35 cellular contexts compared by ENCODE assay signal in genomic region chr2:123043458-123043857, GRCh38.
DNase-seq lines count a peak whose midpoint lies in the region; ATAC-seq, FAIRE-seq and TF ChIP-seq lines count a peak whose summit lies in the region.
"Had no signal": no experiment of that assay in that cellular context is flagged by ENCODE, and none has a peak within 500 bp of the region (broad histone marks: within the 10 kb centered on the region; RNA-seq: fewer than 3 reads in every experiment).

No MANE protein-coding gene starts in this region.

- no peak overlapping the region for H2AK9ac ChIP-seq in IMR-90 (replicated peaks; ENCODE audit: low read depth, low read length, poor library complexity)

- H3K4me3 ChIP-seq in HepG2 (replicated peaks in 1 of 3; ENCODE audit: insufficient read depth in 1 of 3, low read depth in 2 of 3, low read length in 3 of 3) (no peak overlapping the region), right lobe of liver (no peak overlapping the region), IMR-90 (ENCODE audit: insufficient read depth, low read depth, low read length) (no peak overlapping the region), K562 (no peak overlapping the region), H1 (ENCODE audit: extremely low read depth in 1 of 4, insufficient read depth in 2 of 4, low read depth in 3 of 4, low read length in 4 of 4) (no peak overlapping the region), uterus (no peak overlapping the region)
- H3K4me3 ChIP-seq: A549; BLaER1; BLaER1 treated with 17β-estradiol and CSF1 and Interleukin-3, amounts not matched to agents 10 nM and 100 nM had no signal

- TF ChIP-seq RAD21 in HepG2 (CRISPR knock-in tag; IDR thresholded peaks at IDR 0.05), result no peak
- no peak for TF ChIP-seq RAD21 in IMR-90 (IDR thresholded peaks at IDR 0.05; ENCODE audit: low read length)
- TF ChIP-seq RAD21 in K562 (CRISPR knock-in tag; conservative IDR thresholded peaks at IDR 0.05 in 1 of 2, IDR thresholded peaks at IDR 0.05 in 1 of 2), result no peak
- no peak for TF ChIP-seq RAD21 in H1 (IDR thresholded peaks at IDR 0.05 in 1 of 2, conservative IDR thresholded peaks at IDR 0.05 in 1 of 2; ENCODE audit: low read depth in 2 of 2, low read length in 2 of 2)

- H3K27me3 ChIP-seq in HepG2 (ENCODE audit: control insufficient read depth in 1 of 2, insufficient read depth in 2 of 2, low read length in 2 of 2) (no peaks in the 10 kb centered on the region), right lobe of liver (no peaks in the 10 kb centered on the region), IMR-90 (ENCODE audit: control insufficient read depth, insufficient read depth, low read length) (no peaks in the 10 kb centered on the region), K562 (ENCODE audit: control insufficient read depth in 2 of 2, insufficient read depth in 2 of 2, low read length in 2 of 2) (no peaks in the 10 kb centered on the region), H1 (replicated peaks in 1 of 4; ENCODE audit: control insufficient read depth in 3 of 4, extremely low read depth in 1 of 4, insufficient read depth in 3 of 4, low read length in 3 of 4) (no peaks in the 10 kb centered on the region), uterus (no peaks in the 10 kb centered on the region)
- no peaks in the 10 kb centered on the region for H3K27me3 ChIP-seq in CD4-positive, alpha-beta T cell (ENCODE audit: control insufficient read depth, insufficient read depth, low read length)
- H3K27me3 ChIP-seq: BE2C; BLaER1; BLaER1 treated with 17β-estradiol and CSF1 and Interleukin-3, amounts not matched to agents 10 nM and 100 nM had no signal

- H2BK12ac ChIP-seq in H1 (ENCODE audit: low read depth, low read length), result no peak overlapping the region

- POLR2A ChIA-PET in HepG2 (lab: Yijun Ruan, JAX), result no interaction called here
- POLR2A ChIA-PET in IMR-90 (lab: Charles Lee; ENCODE audit: unreplicated experiment), result no interaction called here
- POLR2A ChIA-PET in K562 (lab: Yijun Ruan, JAX), result no interaction called here
- POLR2A ChIA-PET in H1 (lab: Charles Lee; ENCODE audit: partially characterized antibody), result no interaction called here
- POLR2A ChIA-PET in CD4-positive, alpha-beta T cell (lab: Charles Lee), result no interaction called here

- H3K23me2 ChIP-seq in H1 (ENCODE audit: low read depth, low read length), result no peaks in the 10 kb centered on the region

- in situ Hi-C loops in HepG2 (cut with HindIII; ENCODE audit: extremely low pct_ligation_motif_present, low pct_unique_long_range_greater_than_20kb) (no loop called here), IMR-90 (cut with MboI; ENCODE audit: low sequenced_read_pairs) (no loop called here), K562 (cut with MboI) (no loop called here)

- H3K4ac ChIP-seq in IMR-90 (ENCODE audit: low read depth, low read length), result no peak overlapping the region
- H3K4ac ChIP-seq in H1 (replicated peaks; ENCODE audit: insufficient read length, low read depth, low read length), result no peak overlapping the region

- H3K36me3 ChIP-seq in HepG2 (replicated peaks in 1 of 2; ENCODE audit: control insufficient read depth in 1 of 2, insufficient read depth in 2 of 2, low read length in 2 of 2) (no peaks in the 10 kb centered on the region), right lobe of liver (no peaks in the 10 kb centered on the region), IMR-90 (ENCODE audit: control insufficient read depth, insufficient read depth, low read length) (no peaks in the 10 kb centered on the region), K562 (ENCODE audit: control insufficient read depth, insufficient read depth, low read length) (no peaks in the 10 kb centered on the region), H1 (ENCODE audit: control insufficient read depth in 2 of 4, insufficient read depth in 4 of 4, low read length in 3 of 4) (no peaks in the 10 kb centered on the region), uterus (no peaks in the 10 kb centered on the region)
- H3K36me3 ChIP-seq: BE2C; BLaER1; BLaER1 treated with 17β-estradiol and CSF1 and Interleukin-3, amounts not matched to agents 10 nM and 100 nM had no signal

- DNase-seq in HepG2 (ENCODE audit: low spot score), result no peak
- no peak for DNase-seq in right lobe of liver
- DNase-seq in IMR-90, result no peak
- no peak for DNase-seq in K562 (ENCODE audit: extremely low read depth in 1 of 4, low spot score in 3 of 4)
- DNase-seq in H1 (ENCODE audit: low read depth in 1 of 2, low spot score in 2 of 2), result no peak
- no peak for DNase-seq in CD4-positive, alpha-beta T cell
- DNase-seq in uterus, result no peak
- DNase-seq: 8988T; ACHN; AML-193; BE2C; C1 segment of cervical spinal cord; Caco-2; Calu3; CD4-positive, alpha-beta memory T cell; CD4-positive, CD25-positive, alpha-beta regulatory T cell; CD8-positive, alpha-beta memory T cell; CD8-positive, alpha-beta T cell; COR-L47; DMS 273 treated with DMSO at 0.1 percent for 48 hours; DMS153; DMS53; DMS79; DMS79 treated with DMSO at 0.1 percent for 48 hours; DND-41; EL had no signal

- ATAC-seq in HepG2 (no peak), right lobe of liver (no peak), IMR-90 (ENCODE audit: low read depth) (no peak), K562 (no peak), esophagus mucosa (no peak)
- ATAC-seq in CD4-positive, alpha-beta T cell (ENCODE audit: poor library complexity), result no peak
- ATAC-seq: A549; CD8-positive, alpha-beta T cell had no signal

- BruUV-seq in HepG2 (replicated peaks; lab: Mats Ljungman, UMichigan), result no TSS peak
- BruUV-seq in IMR-90 (replicated peaks; lab: Mats Ljungman, UMichigan), result no TSS peak
- no TSS peak for BruUV-seq in K562 (replicated peaks; lab: Mats Ljungman, UMichigan)

- no peak overlapping the region for H2BK5ac ChIP-seq in IMR-90 (ENCODE audit: low read depth, low read length, poor library complexity, severe bottlenecking)
- H2BK5ac ChIP-seq in H1 (ENCODE audit: low read depth, low read length), result no peak overlapping the region

- dilution Hi-C loops in IMR-90 (cut with HindIII; ENCODE audit: low sequenced_read_pairs, unreplicated experiment), result no loop called here

- no peak overlapping the region for H3K27ac Mint-ChIP-seq in CD4-positive, alpha-beta T cell
- H3K27ac Mint-ChIP-seq: B cell; CD14-positive monocyte; CD4-positive, alpha-beta memory T cell; CD4-positive, CD25-positive, alpha-beta regulatory T cell; CD8-positive, alpha-beta memory T cell; CD8-positive, alpha-beta T cell had no signal

- H3K4me2 ChIP-seq in HepG2 (ENCODE audit: low read depth, low read length) (no peak overlapping the region), IMR-90 (ENCODE audit: low read depth, low read length) (no peak overlapping the region), K562 (ENCODE audit: insufficient read depth, low read length) (no peak overlapping the region), H1 (ENCODE audit: insufficient read depth in 1 of 2, low read depth in 2 of 2, low read length in 2 of 2) (no peak overlapping the region)
- H3K4me2 ChIP-seq: A549; BLaER1; BLaER1 treated with 17β-estradiol and CSF1 and Interleukin-3, amounts not matched to agents 10 nM and 100 nM had no signal

- H3K9me3 ChIP-seq in HepG2 (ENCODE audit: low read length) (peaks cover 70% of the 10 kb centered on the region), right lobe of liver (no peaks in the 10 kb centered on the region), IMR-90 (ENCODE audit: control insufficient read depth, insufficient read depth, low read length) (0 out of 2 replicates have a peak, but pooled peaks cover 3% of the 10 kb centered on the region), K562 (replicated peaks; ENCODE audit: control insufficient read depth, insufficient read depth, low read depth, low read length) (no peaks in the 10 kb centered on the region), H1 (ENCODE audit: insufficient read depth in 2 of 2, low read depth in 1 of 2, low read length in 1 of 2) (no peaks in the 10 kb centered on the region), uterus (no peaks in the 10 kb centered on the region)
- H3K9me3 ChIP-seq in CD4-positive, alpha-beta T cell (ENCODE audit: control insufficient read depth, low read length), result peaks cover 5% of the 10 kb centered on the region
- H3K9me3 ChIP-seq: BE2C; BLaER1; BLaER1 treated with 17β-estradiol and CSF1 and Interleukin-3, amounts not matched to agents 10 nM and 100 nM; Caco-2 had no signal

- 2% methylated on average over 1 of the region's 1 CpG for WGBS in HepG2 (ENCODE audit: low lambda C conversion rate)
- 83% methylated on average over 1 of the region's 1 CpG for WGBS in right lobe of liver (ENCODE audit: insufficient coverage, low coverage, low lambda C conversion rate, missing lambda C conversion rate)
- WGBS in IMR-90 (ENCODE audit: extremely low coverage in 2 of 2, insufficient read length in 1 of 2), 2 experiments, result no CpG with 5 or more reads among the region's 1 CpG
- WGBS in K562 (ENCODE audit: insufficient coverage, low coverage, missing lambda C conversion rate), result 21% methylated on average over 1 of the region's 1 CpG
- WGBS in H1 (ENCODE audit: extremely low coverage in 1 of 2, insufficient coverage in 1 of 2, insufficient read length in 1 of 2, insufficient replicate concordance in 2 of 2, low coverage in 1 of 2, low lambda C conversion rate in 2 of 2, missing lambda C conversion rate in 1 of 2), 2 experiments, result 100% methylated on average over 1 of the region's 1 CpG; no CpG with 5 or more reads in 1 of the 2 experiments

- H3K79me2 ChIP-seq in HepG2 (ENCODE audit: insufficient read depth, low read length), result no peaks in the 10 kb centered on the region
- no peaks in the 10 kb centered on the region for H3K79me2 ChIP-seq in K562 (ENCODE audit: control insufficient read depth, insufficient read depth, low read length)
- no peaks in the 10 kb centered on the region for H3K79me2 ChIP-seq in H1 (ENCODE audit: control insufficient read depth in 1 of 2, insufficient read depth in 2 of 2, low read length in 2 of 2)

- H3K36me3 Mint-ChIP-seq in CD4-positive, alpha-beta T cell (ENCODE audit: low read depth), result no peaks in the 10 kb centered on the region
- H3K36me3 Mint-ChIP-seq: CD14-positive monocyte; CD4-positive, alpha-beta memory T cell; CD4-positive, CD25-positive, alpha-beta regulatory T cell; CD8-positive, alpha-beta memory T cell; CD8-positive, alpha-beta T cell had no signal

- H4K8ac ChIP-seq in IMR-90 (ENCODE audit: low read depth in 2 of 2, low read length in 2 of 2) (no peak overlapping the region), H1 (ENCODE audit: extremely low read depth, insufficient read depth, low read length) (no peak overlapping the region)

- no peaks in the 10 kb centered on the region for H3K4me1 ChIP-seq in HepG2 (ENCODE audit: insufficient read depth, low read length)
- H3K4me1 ChIP-seq in right lobe of liver, result no peaks in the 10 kb centered on the region
- H3K4me1 ChIP-seq in IMR-90 (ENCODE audit: control insufficient read depth, insufficient read depth, low read length), result no peaks in the 10 kb centered on the region
- H3K4me1 ChIP-seq in K562 (replicated peaks in 1 of 2; ENCODE audit: control insufficient read depth in 2 of 2, insufficient read depth in 2 of 2, low read length in 2 of 2), result no peaks in the 10 kb centered on the region
- no peaks in the 10 kb centered on the region for H3K4me1 ChIP-seq in H1 (replicated peaks in 1 of 4; ENCODE audit: control insufficient read depth in 3 of 4, insufficient read depth in 4 of 4, low read length in 3 of 4)
- no peaks in the 10 kb centered on the region for H3K4me1 ChIP-seq in uterus
- H3K4me1 ChIP-seq: A549; BE2C; BLaER1; BLaER1 treated with 17β-estradiol and CSF1 and Interleukin-3, amounts not matched to agents 10 nM and 100 nM had no signal

- H2BK15ac ChIP-seq in IMR-90 (ENCODE audit: low read depth, low read length), result no peak overlapping the region
- no peak overlapping the region for H2BK15ac ChIP-seq in H1 (ENCODE audit: low read length)

- no peak overlapping the region for H3K14ac ChIP-seq in IMR-90 (replicated peaks; ENCODE audit: low read depth, low read length)
- H3K14ac ChIP-seq in H1 (ENCODE audit: insufficient read length), result no peak overlapping the region

- TF ChIP-seq CTCF in HepG2 (CRISPR knock-in tag; IDR thresholded peaks at IDR 0.05), result no peak
- no peak for TF ChIP-seq CTCF in right lobe of liver (IDR thresholded peaks at IDR 0.05)
- TF ChIP-seq CTCF in IMR-90 (conservative IDR thresholded peaks at IDR 0.05; ENCODE audit: low read depth, low read length), result no peak
- no peak for TF ChIP-seq CTCF in K562 (IDR thresholded peaks at IDR 0.05 in 2 of 3, conservative IDR thresholded peaks at IDR 0.05 in 1 of 3; ENCODE audit: insufficient read depth in 2 of 3, low read depth in 1 of 3, low read length in 3 of 3)
- no peak for TF ChIP-seq CTCF in H1 (IDR thresholded peaks at IDR 0.05; ENCODE audit: control extremely low read depth in 1 of 3, insufficient read depth in 1 of 3, low read depth in 1 of 3, low read length in 3 of 3)
- TF ChIP-seq CTCF in CD4-positive, alpha-beta T cell (IDR thresholded peaks at IDR 0.05), result no peak
- TF ChIP-seq CTCF in uterus (IDR thresholded peaks at IDR 0.05), result no peak

- H3K18ac ChIP-seq in IMR-90 (ENCODE audit: low read depth, low read length) (no peak overlapping the region), H1 (ENCODE audit: extremely low read depth, low read length) (no peak overlapping the region)

- H3K56ac ChIP-seq in IMR-90 (ENCODE audit: extremely low read depth, insufficient read depth, low read length) (no peak overlapping the region), H1 (replicated peaks; ENCODE audit: insufficient read length, low read depth, low read length) (no peak overlapping the region)

- H4K20me1 ChIP-seq in HepG2 (ENCODE audit: insufficient read depth, low read length) (no peaks in the 10 kb centered on the region), IMR-90 (ENCODE audit: insufficient read depth, low read length) (no peaks in the 10 kb centered on the region), K562 (replicated peaks; ENCODE audit: control insufficient read depth, insufficient read depth, low read length) (no peaks in the 10 kb centered on the region), H1 (replicated peaks in 1 of 2; ENCODE audit: control insufficient read depth in 1 of 2, insufficient read depth in 2 of 2, low read length in 2 of 2) (no peaks in the 10 kb centered on the region)
- H4K20me1 ChIP-seq: BLaER1; BLaER1 treated with 17β-estradiol and CSF1 and Interleukin-3, amounts not matched to agents 10 nM and 100 nM had no signal

- no peak overlapping the region for H2AFZ ChIP-seq in HepG2 (ENCODE audit: low read length)
- H2AFZ ChIP-seq in IMR-90 (replicated peaks; ENCODE audit: low read length, poor library complexity), result no peak overlapping the region
- no peak overlapping the region for H2AFZ ChIP-seq in K562 (ENCODE audit: low read depth, low read length)
- no peak overlapping the region for H2AFZ ChIP-seq in H1 (ENCODE audit: low read length)

- H3K4me3 Mint-ChIP-seq in CD4-positive, alpha-beta T cell, result no peak overlapping the region
- H3K4me3 Mint-ChIP-seq: B cell; CD14-positive monocyte; CD4-positive, alpha-beta memory T cell; CD4-positive, CD25-positive, alpha-beta regulatory T cell; CD8-positive, alpha-beta memory T cell; CD8-positive, alpha-beta T cell had no signal

- H3K79me1 ChIP-seq in IMR-90 (ENCODE audit: low read depth in 1 of 2, low read length in 2 of 2), result no peaks in the 10 kb centered on the region
- H3K79me1 ChIP-seq in H1 (ENCODE audit: low read depth, low read length), result no peaks in the 10 kb centered on the region

- no peak overlapping the region for H3K23ac ChIP-seq in IMR-90 (ENCODE audit: low read depth, low read length)
- no peak overlapping the region for H3K23ac ChIP-seq in H1 (ENCODE audit: insufficient read length)

- H3K9me1 ChIP-seq in IMR-90 (ENCODE audit: insufficient read depth, low read length) (no peaks in the 10 kb centered on the region), K562 (ENCODE audit: control insufficient read depth, insufficient read depth, low read length) (no peaks in the 10 kb centered on the region)

- TF ChIP-seq EP300 in HepG2 (IDR thresholded peaks at IDR 0.05; ENCODE audit: low read depth in 2 of 2, low read length in 2 of 2), result no peak
- no peak for TF ChIP-seq EP300 in HepG2 (CRISPR knock-in tag; IDR thresholded peaks at IDR 0.05; ENCODE audit: borderline replicate concordance)
- TF ChIP-seq EP300 in K562 (IDR thresholded peaks at IDR 0.05; ENCODE audit: low read length), result no peak
- no peak for TF ChIP-seq EP300 in H1 (IDR thresholded peaks at IDR 0.05; ENCODE audit: borderline replicate concordance in 1 of 2, low read depth in 2 of 2, low read length in 2 of 2)

- H2BK120ac ChIP-seq in IMR-90 (ENCODE audit: low read depth, low read length) (no peak overlapping the region), H1 (replicated peaks; ENCODE audit: low read depth, low read length) (no peak overlapping the region)

- H2BK20ac ChIP-seq in IMR-90 (ENCODE audit: low read depth, low read length) (no peak overlapping the region), H1 (ENCODE audit: low read length) (no peak overlapping the region)

- H4K5ac ChIP-seq in IMR-90 (ENCODE audit: low read depth, low read length) (no peak overlapping the region), H1 (ENCODE audit: insufficient read length, low read depth, low read length) (no peak overlapping the region)

- H4K91ac ChIP-seq in IMR-90 (ENCODE audit: insufficient read depth, low read depth, low read length) (no peak overlapping the region), H1 (replicated peaks; ENCODE audit: insufficient read length, low read length) (no peak overlapping the region)

- H3K4me1 Mint-ChIP-seq in CD4-positive, alpha-beta T cell (ENCODE audit: low read depth), result no peaks in the 10 kb centered on the region
- H3K4me1 Mint-ChIP-seq: B cell; CD14-positive monocyte; CD4-positive, alpha-beta memory T cell; CD4-positive, CD25-positive, alpha-beta regulatory T cell; CD8-positive, alpha-beta memory T cell had no signal

- CTCF ChIA-PET in HepG2 (lab: Yijun Ruan, JAX; ENCODE audit: low intra/inter-chr PET ratio, low total read pairs) (no interaction called here), IMR-90 (lab: Yijun Ruan, JAX) (no interaction called here), K562 (lab: Yijun Ruan, JAX; ENCODE audit: low intra/inter-chr PET ratio) (no interaction called here), H1 (lab: Charles Lee; ENCODE audit: partially characterized antibody) (interaction anchor here (1.3 kb wide), 1 partner anchor 9 kb away, joined by 3 read pairs; no protein-coding TSS in a partner anchor)
- CTCF ChIA-PET in CD4-positive, alpha-beta T cell (lab: Charles Lee), result no interaction called here

- H3K9ac ChIP-seq in HepG2 (ENCODE audit: insufficient read depth, low read depth, low read length) (no peak overlapping the region), IMR-90 (ENCODE audit: low read depth, low read length) (no peak overlapping the region), K562 (ENCODE audit: insufficient read depth in 1 of 2, low read depth in 2 of 2, low read length in 2 of 2) (no peak overlapping the region), H1 (replicated peaks in 1 of 4; ENCODE audit: extremely low read depth in 1 of 4, low read depth in 3 of 4, low read length in 3 of 4) (no peak overlapping the region)
- H3K9ac ChIP-seq: BLaER1; BLaER1 treated with 17β-estradiol and CSF1 and Interleukin-3, amounts not matched to agents 10 nM and 100 nM had no signal

- no peak for TF ChIP-seq POLR2A in HepG2 (IDR thresholded peaks at IDR 0.05; ENCODE audit: insufficient read depth in 1 of 2, low read depth in 2 of 2, low read length in 2 of 2)
- no peak for TF ChIP-seq POLR2A in right lobe of liver (IDR thresholded peaks at IDR 0.05)
- TF ChIP-seq POLR2A in IMR-90 (IDR thresholded peaks at IDR 0.05; ENCODE audit: low read depth, low read length), result no peak
- no peak for TF ChIP-seq POLR2A in K562 (conservative IDR thresholded peaks at IDR 0.05)
- no peak for TF ChIP-seq POLR2A in H1 (IDR thresholded peaks at IDR 0.05; ENCODE audit: control extremely low read depth in 1 of 2, low read depth in 2 of 2, low read length in 2 of 2)
- TF ChIP-seq POLR2A in uterus (IDR thresholded peaks at IDR 0.05), result no peak

- no peaks in the 10 kb centered on the region for H3K27me3 Mint-ChIP-seq in CD4-positive, alpha-beta T cell
- H3K27me3 Mint-ChIP-seq: B cell; CD4-positive, alpha-beta memory T cell; CD4-positive, CD25-positive, alpha-beta regulatory T cell; CD8-positive, alpha-beta memory T cell had no signal

- H2AK5ac ChIP-seq in IMR-90 (ENCODE audit: low read depth, low read length) (no peak overlapping the region), H1 (ENCODE audit: low read depth, low read length) (no peak overlapping the region)

- no peaks in the 10 kb centered on the region for H3K9me3 Mint-ChIP-seq in CD4-positive, alpha-beta T cell

- intact Hi-C loops in HepG2 (cut with micrococcal nuclease; ENCODE audit: unreplicated experiment), result no loop called here
- intact Hi-C loops in right lobe of liver (cut with DNase I), result no loop called here
- intact Hi-C loops in IMR-90 (cut with micrococcal nuclease), result no loop called here
- intact Hi-C loops in K562 (cut with micrococcal nuclease), result no loop called here
- intact Hi-C loops in CD4-positive, alpha-beta T cell (cut with DNase I, micrococcal nuclease), result no loop called here
- intact Hi-C loops in uterus (cut with DNase I; ENCODE audit: low total_unique reads), result no loop called here

- no peak for FAIRE-seq in HepG2 (lab: Jason Lieb, UNC)
- no peak for FAIRE-seq in K562 (lab: Jason Lieb, UNC)
- no peak for FAIRE-seq in H1 (lab: Jason Lieb, UNC)
- FAIRE-seq: A549, D721Med had no signal

- H3K27ac ChIP-seq in HepG2 (ENCODE audit: extremely low read length, insufficient read depth, low read length) (no peak overlapping the region), right lobe of liver (no peak overlapping the region), IMR-90 (ENCODE audit: insufficient read depth, low read length) (no peak overlapping the region), K562 (ENCODE audit: extremely low read depth, low read depth, low read length) (no peak overlapping the region), H1 (ENCODE audit: low read depth, low read length) (no peak overlapping the region), uterus (no peak overlapping the region)
- H3K27ac ChIP-seq in CD4-positive, alpha-beta T cell (ENCODE audit: low read depth, low read length), result no peak overlapping the region
- H3K27ac ChIP-seq: 22Rv1; A549; BLaER1; BLaER1 treated with 17β-estradiol and CSF1 and Interleukin-3, amounts not matched to agents 10 nM and 100 nM; C4-2B had no signal

Comparison
In these comparisons a context has a peak if more than half of its experiments do, and no peak if none do; other contexts are left out.
1. Of the 241 proteins assayed by ChIP-seq in both HepG2 and K562: peak only in HepG2: none; only in K562: none; in both: CEBPB; in neither: 239; mixed calls (peak in some experiments, not most) for 1.